ENCODE assay signal across 11 cellular contexts in genomic region chr11:3095712-3096361, GRCh38. TPM values are rescaled to one million over a fixed set of nuclear protein-coding genes. Genes with fewer than 3 reads are reported as not detected.
DNase-seq lines count a peak whose midpoint lies in the region; ATAC-seq and TF ChIP-seq lines count a peak whose summit lies in the region.
"Had no signal": no experiment of that assay in that cellular context is flagged by ENCODE, and none has a peak within 500 bp of the region (broad histone marks: within the 10 kb centered on the region; RNA-seq: fewer than 3 reads in every experiment).

No MANE protein-coding gene starts in this region.

- H3K9me3 Mint-ChIP-seq in glutamatergic neuron (ENCODE audit: unreplicated experiment): peaks cover 8% of the 10 kb centered on the region

- peaks cover 4% of the 10 kb centered on the region for H3K36me3 Mint-ChIP-seq in glutamatergic neuron (ENCODE audit: unreplicated experiment)

- H3K9me3 ChIP-seq in adipocyte (ENCODE audit: control insufficient read depth, low read length): no peaks in the 10 kb centered on the region

- no peak overlapping the region for H3K4me3 Mint-ChIP-seq in glutamatergic neuron (ENCODE audit: unreplicated experiment)

- H3K4me3 ChIP-seq in adipocyte (ENCODE audit: low read length): peak overlapping the region; percentile 6
- H3K4me3 ChIP-seq: cardiac muscle cell had no signal

- H3K27ac Mint-ChIP-seq in glutamatergic neuron (ENCODE audit: unreplicated experiment): peak overlapping the region; percentile 0

- ATAC-seq in HG02884 (IDR thresholded peaks at IDR 0.05; ENCODE audit: unreplicated experiment): no peak
- ATAC-seq in GM19395 (IDR thresholded peaks at IDR 0.05; ENCODE audit: unreplicated experiment): no peak

- DNase-seq in ELR (ENCODE audit: low read depth): peak; percentile 96
- DNase-seq in adipocyte (ENCODE audit: low read depth): peak; percentile 81
- DNase-seq in glutamatergic neuron: no peak
- DNase-seq in retina: peak; percentile 53
- DNase-seq in DMS 273 (lab: John Stamatoyannopoulos, UW; ENCODE audit: unreplicated experiment): no peak
- no peak for DNase-seq in KG1 (lab: John Stamatoyannopoulos, UW)
- DNase-seq: SHP77 treated with DMSO at 0.1 percent for 48 hours; stimulated activated CD4-positive, alpha-beta T cell treated with anti-CD3 and anti-CD28 coated beads, Interleukin-12 subunit alpha, Interleukin-12 subunit beta, amount 100 ng/mL, for 4 hours had no signal

- peaks cover 19% of the 10 kb centered on the region for H3K4me1 ChIP-seq in adipocyte (ENCODE audit: control insufficient read depth, insufficient read depth, low read length)

- H3K4me1 Mint-ChIP-seq in glutamatergic neuron (ENCODE audit: low read depth, unreplicated experiment): peaks cover 15% of the 10 kb centered on the region

- no peaks in the 10 kb centered on the region for H3K27me3 ChIP-seq in adipocyte (replicated peaks; ENCODE audit: control insufficient read depth, insufficient read depth, low read length)
- H3K27me3 ChIP-seq: cardiac muscle cell had no signal

- no peak for TF ChIP-seq CTCF in glutamatergic neuron (IDR thresholded peaks at IDR 0.05; ENCODE audit: partially characterized antibody, unreplicated experiment)

- peaks cover 4% of the 10 kb centered on the region for H3K27me3 Mint-ChIP-seq in glutamatergic neuron (ENCODE audit: unreplicated experiment)

- H3K9ac ChIP-seq in adipocyte (ENCODE audit: low read length): peak overlapping the region; percentile 52

- H3K36me3 ChIP-seq in adipocyte (ENCODE audit: control insufficient read depth, insufficient read depth, low read length, severe bottlenecking): peaks cover 16% of the 10 kb centered on the region
- H3K36me3 ChIP-seq: cardiac muscle cell had no signal

RNA-seq across cellular contexts. Expression of gene CARS1, which starts 38.6 kb away (rescaled TPM):
- total RNA-seq in glutamatergic neuron (ENCODE audit: unreplicated experiment): 151 TPM

Comparison
In these comparisons a context has a peak if more than half of its experiments do, and no peak if none do; other contexts are left out.
1. DNase-seq: peak in ELR (single experiment), adipocyte (single experiment) and retina (single experiment); none in glutamatergic neuron (single experiment), DMS 273 (single experiment) and KG1 (single experiment).